In genomic region chr5:64775288-64775687, GRCh38 we compare ENCODE assay signal across 17 cellular contexts.
"Had no signal": no experiment of that assay in that cellular context is flagged by ENCODE, and none has a peak within 500 bp of the region (broad histone marks: within the 10 kb centered on the region; RNA-seq: fewer than 3 reads in every experiment).

No MANE protein-coding gene starts in this region.

- H3K4me3 ChIP-seq: colonic mucosa, heart left ventricle, psoas muscle, right lobe of liver, testis had no signal

- H3K27me3 ChIP-seq: colonic mucosa, heart left ventricle, right lobe of liver, testis had no signal

- H3K4me3 Mint-ChIP-seq: activated CD8-positive, alpha-beta T cell treated with anti-CD3 and anti-CD28 coated beads for 36 hours; activated naive CD4-positive, alpha-beta T cell treated with anti-CD3 and anti-CD28 coated beads for 36 hours; natural killer cell treated with Interleukin-12 subunit alpha and Interleukin-12 subunit beta and Interleukin-15 and Interleukin-18, amount 100 ng/mL, for 72 hours had no signal

- H3K9me3 ChIP-seq: colonic mucosa, heart left ventricle, psoas muscle, right lobe of liver, testis had no signal

- H3K36me3 ChIP-seq: colonic mucosa had no signal

- H3K27me3 Mint-ChIP-seq: activated CD8-positive, alpha-beta T cell treated with anti-CD3 and anti-CD28 coated beads for 36 hours; natural killer cell treated with Interleukin-12 subunit alpha and Interleukin-12 subunit beta and Interleukin-15 and Interleukin-18, amount 100 ng/mL, for 72 hours had no signal

- DNase-seq: activated CD4-positive, alpha-beta T cell treated with anti-CD3 and anti-CD28 coated beads for 4 hours; activated CD8-positive, alpha-beta memory T cell treated with anti-CD3 and anti-CD28 coated beads, Interleukin-2, amount 50 U/mL, for 48 hours; activated CD8-positive, alpha-beta T cell treated with anti-CD3 and anti-CD28 coated beads for 36 hours; activated naive CD4-positive, alpha-beta T cell treated with anti-CD3 and anti-CD28 coated beads for 36 hours; colonic mucosa; effector CD4-positive, alpha-beta T cell; foreskin melanocyte; heart left ventricle; islet precursor cell; occipital lobe; psoas muscle; right lobe of liver; stimulated activated CD4-positive, alpha-beta T cell treated with anti-CD3 and anti-CD28 coated beads, Interleukin-12 subunit alpha, Interleukin-12 subunit beta, amount 100 ng/mL, for 4 hours; stimulated activated naive CD8-positive, alpha-beta T cell treated with anti-CD3 and anti-CD28 coated beads, Interleukin-15, Interleukin-2, amounts not matched to agents 100 U/mL and 50 U/mL, for 24 hours; testis had no signal

- H3K27ac ChIP-seq: colonic mucosa, psoas muscle, right lobe of liver, testis had no signal

- ATAC-seq: activated CD8-positive, alpha-beta T cell treated with anti-CD3 and anti-CD28 coated beads for 36 hours; left lobe of liver; natural killer cell treated with Interleukin-12 subunit alpha and Interleukin-12 subunit beta and Interleukin-15 and Interleukin-18, amount 100 ng/mL, for 72 hours; psoas muscle; right lobe of liver; stimulated activated naive CD8-positive, alpha-beta T cell treated with anti-CD3 and anti-CD28 coated beads, Interleukin-15, Interleukin-2, amounts not matched to agents 100 U/mL and 50 U/mL, for 24 hours had no signal

- H3K4me1 ChIP-seq: testis had no signal

- H3K9me3 Mint-ChIP-seq: activated CD8-positive, alpha-beta T cell treated with anti-CD3 and anti-CD28 coated beads for 36 hours; activated naive CD4-positive, alpha-beta T cell treated with anti-CD3 and anti-CD28 coated beads for 36 hours; natural killer cell treated with Interleukin-12 subunit alpha and Interleukin-12 subunit beta and Interleukin-15 and Interleukin-18, amount 100 ng/mL, for 72 hours had no signal

- H3K27ac Mint-ChIP-seq: activated CD8-positive, alpha-beta T cell treated with anti-CD3 and anti-CD28 coated beads for 36 hours; activated naive CD4-positive, alpha-beta T cell treated with anti-CD3 and anti-CD28 coated beads for 36 hours had no signal
